Comparison of ENCODE assay signal across 1 cellular context in the genomic region with DNA sequence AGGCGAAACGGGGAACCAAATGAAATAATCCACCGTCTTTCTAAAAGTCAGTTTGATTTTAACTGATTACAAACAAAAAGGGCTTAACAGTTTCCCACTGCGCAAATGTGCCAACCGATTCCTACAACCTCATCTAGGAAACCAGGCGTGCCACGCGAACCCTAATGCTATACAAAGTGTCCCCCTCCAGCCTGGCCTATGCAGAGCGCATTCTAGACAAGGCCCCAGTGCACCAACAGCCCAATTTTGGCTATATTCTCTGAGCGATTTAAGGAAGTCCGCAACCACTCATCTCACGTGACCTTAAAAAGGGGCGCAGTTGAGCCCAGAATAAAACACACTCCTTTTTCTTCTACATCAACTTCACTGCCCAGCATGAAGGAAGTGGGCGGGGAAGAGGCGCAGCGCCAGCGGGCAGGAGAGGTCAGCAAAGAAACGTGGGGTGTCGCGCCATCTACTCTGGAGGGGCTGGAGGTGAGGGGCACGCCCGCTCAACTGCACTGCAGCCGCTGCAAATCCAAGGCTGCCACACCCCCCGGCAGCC.
TF ChIP-seq lines count a peak whose summit lies in the region.

No MANE protein-coding gene starts in this region.

TF ChIP-seq in GM12878, 131 proteins besides CTCF, POLR2A, EP300 and RAD21 (continued from another document):
- TF ChIP-seq ZBTB40 (IDR thresholded peaks at IDR 0.05; ENCODE audit: borderline replicate concordance) (no peak), SRF (IDR thresholded peaks at IDR 0.05; ENCODE audit: low read depth in 2 of 2, low read length in 2 of 2) (peak; percentile 73 to 93), TARDBP (IDR thresholded peaks at IDR 0.05; ENCODE audit: borderline replicate concordance) (0 out of 2 replicates have a peak, but pooled peaks have one; percentile 51), TAF1 (IDR thresholded peaks at IDR 0.05; ENCODE audit: borderline replicate concordance, low read depth, low read length) (peak; percentile 58; the same call in 1 of the 2 replicates), ZBED1 (IDR thresholded peaks at IDR 0.05; ENCODE audit: borderline replicate concordance) (no peak), RB1 (IDR thresholded peaks at IDR 0.05; ENCODE audit: borderline replicate concordance) (no peak), ESRRA (IDR thresholded peaks at IDR 0.05; ENCODE audit: low read length) (no peak), FOS (IDR thresholded peaks at IDR 0.05; ENCODE audit: borderline replicate concordance, extremely low read depth, insufficient read length) (no peak)
